Comparison of ENCODE assay signal across 32 cellular contexts in genomic region chr10:72742797-72743196, GRCh38.
"Had no signal": no experiment of that assay in that cellular context is flagged by ENCODE, and none has a peak within 500 bp of the region (broad histone marks: within the 10 kb centered on the region; RNA-seq: fewer than 3 reads in every experiment).

No MANE protein-coding gene starts in this region.

- ATAC-seq: activated CD8-positive, alpha-beta memory T cell treated with anti-CD3 and anti-CD28 coated beads, Interleukin-2, amount 10 ng/mL, durations not matched to agents 7 days and 5 days; activated CD8-positive, alpha-beta T cell treated with anti-CD3 and anti-CD28 coated beads, Interleukin-2, amount 10 ng/mL, durations not matched to agents 7 days and 5 days; activated naive CD8-positive, alpha-beta T cell treated with anti-CD3 and anti-CD28 coated beads, Interleukin-2, amount 50 U/mL, for 24 hours; body of pancreas; gastroesophageal sphincter; heart right ventricle had no signal

- H3K4me3 ChIP-seq: adrenal gland, body of pancreas, cardiac muscle cell, coronary artery, dorsolateral prefrontal cortex, esophagus muscularis mucosa, gastroesophageal sphincter, heart right ventricle had no signal

- H3K27me3 ChIP-seq: adrenal gland, body of pancreas, cardiac muscle cell, dorsolateral prefrontal cortex, esophagus muscularis mucosa, gastroesophageal sphincter, heart right ventricle had no signal

- H3K27me3 Mint-ChIP-seq: activated CD4-positive, alpha-beta memory T cell treated with anti-CD3 and anti-CD28 coated beads for 36 hours; activated CD8-positive, alpha-beta memory T cell treated with anti-CD3 and anti-CD28 coated beads, Interleukin-2, amount 10 ng/mL, durations not matched to agents 7 days and 5 days; activated naive CD4-positive, alpha-beta T cell treated with anti-CD3 and anti-CD28 coated beads, Interleukin-2, amount 50 U/mL, for 24 hours; activated naive CD8-positive, alpha-beta T cell treated with anti-CD3 and anti-CD28 coated beads for 36 hours; activated naive CD8-positive, alpha-beta T cell treated with anti-CD3 and anti-CD28 coated beads, Interleukin-2, amount 50 U/mL, for 24 hours; dendritic cell treated with granulocyte-macrophage colony-stimulating factor and Interleukin-4, amounts not matched to agents 40 ng/mL and 50 ng/mL, for 4 days had no signal

- H3K9me3 Mint-ChIP-seq: activated CD4-positive, alpha-beta memory T cell treated with anti-CD3 and anti-CD28 coated beads for 36 hours; activated naive CD4-positive, alpha-beta T cell treated with anti-CD3 and anti-CD28 coated beads for 36 hours; activated naive CD4-positive, alpha-beta T cell treated with anti-CD3 and anti-CD28 coated beads, Interleukin-2, amount 50 U/mL, for 24 hours; activated naive CD8-positive, alpha-beta T cell treated with anti-CD3 and anti-CD28 coated beads for 36 hours; activated naive CD8-positive, alpha-beta T cell treated with anti-CD3 and anti-CD28 coated beads, Interleukin-2, amount 50 U/mL, for 24 hours; activated T-helper 1 cell treated with anti-CD3 and anti-CD28 coated beads, Interleukin-12 subunit alpha, Interleukin-12 subunit beta, Interleukin-2, Interleukin-4 antibody, amounts not matched to agents 30 ng/mL and 10 ng/mL and 1 ng/mL, durations not matched to agents 14 hours and 24 hours and 36 hours; activated T-helper 2 cell treated with anti-CD3 and anti-CD28 coated beads, Interferon-gamma antibody, Interleukin-2, Interleukin-4, amounts not matched to agents 10 μg/mL and 5 μg/mL and 100 μg/mL, durations not matched to agents 14 hours and 24 hours and 36 hours; dendritic cell treated with granulocyte-macrophage colony-stimulating factor and Interleukin-4, amounts not matched to agents 40 ng/mL and 50 ng/mL, for 4 days; endodermal cell had no signal

- H3K27ac Mint-ChIP-seq: activated CD4-positive, alpha-beta memory T cell treated with anti-CD3 and anti-CD28 coated beads for 36 hours; activated CD8-positive, alpha-beta memory T cell treated with anti-CD3 and anti-CD28 coated beads, Interleukin-2, amount 10 ng/mL, durations not matched to agents 7 days and 5 days; activated CD8-positive, alpha-beta T cell treated with anti-CD3 and anti-CD28 coated beads, Interleukin-2, amount 10 ng/mL, durations not matched to agents 7 days and 5 days; activated naive CD4-positive, alpha-beta T cell treated with anti-CD3 and anti-CD28 coated beads for 36 hours; activated naive CD4-positive, alpha-beta T cell treated with anti-CD3 and anti-CD28 coated beads, Interleukin-2, amount 50 U/mL, for 24 hours; activated naive CD8-positive, alpha-beta T cell treated with anti-CD3 and anti-CD28 coated beads for 36 hours; activated naive CD8-positive, alpha-beta T cell treated with anti-CD3 and anti-CD28 coated beads, Interleukin-2, amount 50 U/mL, for 24 hours; activated T-helper 1 cell treated with anti-CD3 and anti-CD28 coated beads, Interleukin-12 subunit alpha, Interleukin-12 subunit beta, Interleukin-2, Interleukin-4 antibody, amounts not matched to agents 30 ng/mL and 10 ng/mL and 1 ng/mL, durations not matched to agents 14 hours and 24 hours and 36 hours; activated T-helper 2 cell treated with anti-CD3 and anti-CD28 coated beads, Interferon-gamma antibody, Interleukin-2, Interleukin-4, amounts not matched to agents 10 μg/mL and 5 μg/mL and 100 μg/mL, durations not matched to agents 14 hours and 24 hours and 36 hours; dendritic cell treated with granulocyte-macrophage colony-stimulating factor and Interleukin-4, amounts not matched to agents 40 ng/mL and 50 ng/mL, for 4 days; endodermal cell had no signal

- H3K36me3 Mint-ChIP-seq: activated CD4-positive, alpha-beta memory T cell treated with anti-CD3 and anti-CD28 coated beads for 36 hours; activated CD8-positive, alpha-beta memory T cell treated with anti-CD3 and anti-CD28 coated beads, Interleukin-2, amount 10 ng/mL, durations not matched to agents 7 days and 5 days; activated naive CD8-positive, alpha-beta T cell treated with anti-CD3 and anti-CD28 coated beads for 36 hours had no signal

- H3K36me3 ChIP-seq: adrenal gland, cardiac muscle cell, esophagus muscularis mucosa, gastroesophageal sphincter, heart right ventricle had no signal

- DNase-seq: activated CD4-positive, alpha-beta memory T cell treated with anti-CD3 and anti-CD28 coated beads for 36 hours; activated CD4-positive, alpha-beta T cell treated with anti-CD3 and anti-CD28 coated beads for 1 hour; activated CD4-positive, alpha-beta T cell treated with anti-CD3 and anti-CD28 coated beads for 4 hours; activated CD8-positive, alpha-beta memory T cell treated with anti-CD3 and anti-CD28 coated beads, Interleukin-2, amount 10 ng/mL, durations not matched to agents 7 days and 5 days; activated CD8-positive, alpha-beta memory T cell treated with anti-CD3 and anti-CD28 coated beads, Interleukin-2, amount 50 U/mL, for 4 hours; activated CD8-positive, alpha-beta T cell treated with anti-CD3 and anti-CD28 coated beads, Interleukin-2, amount 10 ng/mL, durations not matched to agents 7 days and 5 days; activated effector memory CD4-positive, alpha-beta T cell treated with anti-CD3 and anti-CD28 coated beads, Interleukin-2, amount 50 U/mL, for 16 hours; activated naive CD4-positive, alpha-beta T cell treated with anti-CD3 and anti-CD28 coated beads for 36 hours; activated naive CD8-positive, alpha-beta T cell treated with anti-CD3 and anti-CD28 coated beads for 36 hours; activated naive CD8-positive, alpha-beta T cell treated with anti-CD3 and anti-CD28 coated beads, Interleukin-2, amount 50 U/mL, for 24 hours; activated T-cell treated with anti-CD3 and anti-CD28 coated beads, Interleukin-2, amount 50 U/mL, for 1 hour; activated T-cell treated with anti-CD3 and anti-CD28 coated beads, Interleukin-2, amount 50 U/mL, for 48 hours; adrenal gland; amygdala; aorta; body of pancreas; central memory CD4-positive, alpha-beta T cell; dorsolateral prefrontal cortex; effector memory CD4-positive, alpha-beta T cell; endodermal cell; erythroblast; foreskin melanocyte; heart right ventricle; T-helper 2 cell had no signal

- H3K4me1 Mint-ChIP-seq: activated CD8-positive, alpha-beta memory T cell treated with anti-CD3 and anti-CD28 coated beads, Interleukin-2, amount 10 ng/mL, durations not matched to agents 7 days and 5 days had no signal

- H3K9me3 ChIP-seq: adrenal gland, body of pancreas, esophagus muscularis mucosa, gastroesophageal sphincter, heart right ventricle had no signal

- H3K27ac ChIP-seq: adrenal gland, body of pancreas, cardiac muscle cell, coronary artery, dorsolateral prefrontal cortex, esophagus muscularis mucosa, gastroesophageal sphincter, heart right ventricle had no signal

- H3K4me3 Mint-ChIP-seq: activated CD4-positive, alpha-beta memory T cell treated with anti-CD3 and anti-CD28 coated beads for 36 hours; activated CD8-positive, alpha-beta memory T cell treated with anti-CD3 and anti-CD28 coated beads, Interleukin-2, amount 10 ng/mL, durations not matched to agents 7 days and 5 days; activated CD8-positive, alpha-beta T cell treated with anti-CD3 and anti-CD28 coated beads, Interleukin-2, amount 10 ng/mL, durations not matched to agents 7 days and 5 days; activated naive CD4-positive, alpha-beta T cell treated with anti-CD3 and anti-CD28 coated beads for 36 hours; activated naive CD4-positive, alpha-beta T cell treated with anti-CD3 and anti-CD28 coated beads, Interleukin-2, amount 50 U/mL, for 24 hours; activated naive CD8-positive, alpha-beta T cell treated with anti-CD3 and anti-CD28 coated beads for 36 hours; activated naive CD8-positive, alpha-beta T cell treated with anti-CD3 and anti-CD28 coated beads, Interleukin-2, amount 50 U/mL, for 24 hours; activated T-helper 1 cell treated with anti-CD3 and anti-CD28 coated beads, Interleukin-12 subunit alpha, Interleukin-12 subunit beta, Interleukin-2, Interleukin-4 antibody, amounts not matched to agents 30 ng/mL and 10 ng/mL and 1 ng/mL, durations not matched to agents 14 hours and 24 hours and 36 hours; dendritic cell treated with granulocyte-macrophage colony-stimulating factor and Interleukin-4, amounts not matched to agents 40 ng/mL and 50 ng/mL, for 4 days; endodermal cell had no signal
